Comparison of ENCODE assay signal across 1 cellular context in the genomic region with DNA sequence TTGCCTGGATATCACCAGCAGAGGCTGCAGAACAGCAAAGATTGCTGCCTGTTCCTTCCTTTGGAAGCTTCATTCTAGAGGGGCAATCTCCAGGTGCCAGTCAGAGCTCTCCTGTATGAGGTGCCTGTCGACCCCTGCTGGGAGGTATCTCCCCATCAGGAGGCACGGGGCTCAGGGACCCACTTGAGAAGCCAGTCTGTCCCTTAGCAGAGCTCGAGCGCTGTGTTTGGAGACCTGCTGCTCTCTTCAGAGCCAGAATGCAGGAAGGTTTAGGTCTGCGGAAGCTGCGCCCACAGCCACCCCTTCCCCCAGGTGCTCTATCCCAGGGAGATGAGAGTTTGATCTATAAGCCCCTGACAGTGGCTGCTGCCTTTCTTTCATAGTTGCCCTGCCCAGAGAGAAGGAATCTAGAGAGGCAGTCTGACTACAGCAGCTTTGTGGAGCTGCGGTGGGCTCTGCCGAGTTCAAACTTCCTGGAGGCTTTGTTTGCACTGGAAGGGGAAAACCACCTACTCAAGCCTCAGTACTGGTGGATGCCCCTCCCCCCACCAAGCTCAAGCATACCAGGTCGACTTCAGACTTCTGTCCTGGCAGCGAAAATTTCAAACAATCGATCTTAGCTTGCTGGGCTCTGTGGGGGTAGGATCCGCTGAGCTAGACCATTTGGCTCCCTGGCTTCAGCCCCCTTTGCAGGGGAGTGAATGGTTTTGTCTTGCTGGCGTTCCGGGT.
TF ChIP-seq lines count a peak whose summit lies in the region.

No MANE protein-coding gene starts in this region.

TF ChIP-seq in H1, 55 proteins besides CTCF, POLR2A, EP300 and RAD21:
- TF ChIP-seq ASH2L (IDR thresholded peaks at IDR 0.05; ENCODE audit: low read length): peak; percentile 59
- no peak for TF ChIP-seq GTF2F1 (IDR thresholded peaks at IDR 0.05; ENCODE audit: borderline replicate concordance, low read depth, low read length)
- TF ChIP-seq CHD2 (IDR thresholded peaks at IDR 0.05; ENCODE audit: low read length): peak; percentile 23; the same call in 1 of the 2 replicates
- TF ChIP-seq USF2 (IDR thresholded peaks at IDR 0.05; ENCODE audit: low read length): no peak
